ENCODE assay signal across 8 cellular contexts in the genomic region with DNA sequence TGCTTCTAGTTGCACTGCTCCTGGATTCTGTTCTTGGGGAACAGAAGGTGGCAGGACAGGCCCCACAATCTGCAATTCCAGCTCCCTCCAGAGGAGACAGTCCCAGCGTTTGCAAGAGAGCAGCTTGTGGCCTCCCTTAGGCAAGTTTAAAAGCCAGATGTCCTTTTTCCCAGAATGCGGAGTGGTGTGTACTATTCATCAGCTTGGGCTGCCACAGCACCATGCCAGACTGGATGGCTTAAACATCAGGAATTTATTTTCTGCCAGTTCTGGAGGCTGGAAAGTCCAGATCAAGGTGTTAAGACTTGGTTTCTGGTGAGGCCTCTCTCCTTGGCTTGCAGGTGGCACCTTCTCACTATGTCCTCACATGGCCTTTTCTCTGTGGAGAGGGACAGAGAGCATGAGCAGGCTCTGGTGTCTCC. TPM values are rescaled to one million over a fixed set of nuclear protein-coding genes. Genes with fewer than 3 reads are reported as not detected.
DNase-seq lines count a peak whose midpoint lies in the region; ATAC-seq, FAIRE-seq and TF ChIP-seq lines count a peak whose summit lies in the region.

No MANE protein-coding gene starts in this region.

- CTCF ChIA-PET in GM12878 (lab: Yijun Ruan, JAX), result no interaction called here

- SMC1A ChIA-PET in GM12878 (lab: Charles Lee; ENCODE audit: uncharacterized antibody, unreplicated experiment), result interaction anchor here (0.5 kb wide), 1 partner anchor 1146 kb away, joined by 5 read pairs; no protein-coding TSS in a partner anchor

- no peak for DNase-seq in T-helper 2 cell treated with Interferon-gamma antibody and Interleukin-4, amounts not matched to agents 5 μg/mL and 100 μg/mL, for 36 hours (ENCODE audit: low spot score)
- DNase-seq in T-helper 2 cell (no peak), MV-4-11 (lab: John Stamatoyannopoulos, UW) (peak; percentile 35), GM12878 (ENCODE audit: low read depth, low spot score) (no peak), substantia nigra (lab: John Stamatoyannopoulos, UW) (no peak)

- H3K4me3 Mint-ChIP-seq in T-helper 2 cell treated with Interferon-gamma antibody and Interleukin-4, amounts not matched to agents 5 μg/mL and 100 μg/mL, for 36 hours, result no peak overlapping the region

- peaks cover 53% of the 10 kb centered on the region for H3K4me1 Mint-ChIP-seq in T-helper 2 cell treated with Interferon-gamma antibody and Interleukin-4, amounts not matched to agents 5 μg/mL and 100 μg/mL, for 36 hours (ENCODE audit: low read depth)

- H2AFZ ChIP-seq in GM12878 (ENCODE audit: control insufficient read depth, low read depth, low read length), result no peak overlapping the region

- BruUV-seq in GM12878 (replicated peaks; lab: Mats Ljungman, UMichigan), result no TSS peak

- TF ChIP-seq POLR2A in GM12878 (IDR thresholded peaks at IDR 0.05; ENCODE audit: low read depth, low read length), result no peak

- no peaks in the 10 kb centered on the region for H3K9me3 Mint-ChIP-seq in T-helper 2 cell treated with Interferon-gamma antibody and Interleukin-4, amounts not matched to agents 5 μg/mL and 100 μg/mL, for 36 hours

- H3K27ac ChIP-seq in GM12878 (ENCODE audit: control insufficient read depth, insufficient read depth), result peak overlapping the region; percentile 21; the same call in 1 of the 2 replicates
- H3K27ac ChIP-seq in neutrophil, result no peak overlapping the region
- no peak overlapping the region for H3K27ac ChIP-seq in substantia nigra (ENCODE audit: low read depth, low read length, poor library complexity, severe bottlenecking)

- TF ChIP-seq EP300 in GM12878 (IDR thresholded peaks at IDR 0.05; ENCODE audit: borderline replicate concordance in 1 of 2, control insufficient read depth in 1 of 2, low read depth in 2 of 2, low read length in 2 of 2), result no peak

- no peaks in the 10 kb centered on the region for H3K9me3 ChIP-seq in GM12878 (replicated peaks; ENCODE audit: control insufficient read depth, insufficient read depth, low read length)
- H3K9me3 ChIP-seq in neutrophil, result no peaks in the 10 kb centered on the region

- peaks cover 9% of the 10 kb centered on the region for H3K79me2 ChIP-seq in GM12878 (ENCODE audit: control insufficient read depth, insufficient read depth, low read length)

- no peaks in the 10 kb centered on the region for H3K27me3 Mint-ChIP-seq in T-helper 2 cell treated with Interferon-gamma antibody and Interleukin-4, amounts not matched to agents 5 μg/mL and 100 μg/mL, for 36 hours (ENCODE audit: low read depth)

- WGBS in GM12878 (ENCODE audit: insufficient coverage, insufficient replicate concordance, low lambda C conversion rate, missing lambda C conversion rate), result 64% methylated on average over 2 of the region's 2 CpGs

- RAD21 ChIA-PET in GM12878 (lab: Charles Lee; ENCODE audit: unreplicated experiment), result no interaction called here

- peak overlapping the region; percentile 74 for H3K27ac Mint-ChIP-seq in T-helper 2 cell treated with Interferon-gamma antibody and Interleukin-4, amounts not matched to agents 5 μg/mL and 100 μg/mL, for 36 hours

- no peak overlapping the region for H3K9ac ChIP-seq in GM12878 (ENCODE audit: control insufficient read depth, insufficient read depth, low read length)

- ATAC-seq in GM12878 (no peak), GM21825 (IDR thresholded peaks at IDR 0.05; ENCODE audit: unreplicated experiment) (no peak), HG02623 (IDR thresholded peaks at IDR 0.05; ENCODE audit: unreplicated experiment) (no peak)

- H3K27me3 ChIP-seq in GM12878 (replicated peaks in 1 of 2; ENCODE audit: control insufficient read depth in 2 of 2, insufficient read depth in 2 of 2, low read length in 1 of 2) (no peaks in the 10 kb centered on the region), neutrophil (no peaks in the 10 kb centered on the region)

- no peaks in the 10 kb centered on the region for H4K20me1 ChIP-seq in GM12878 (ENCODE audit: control insufficient read depth, insufficient read depth)

- peaks cover 19% of the 10 kb centered on the region for H3K36me3 Mint-ChIP-seq in T-helper 2 cell treated with Interferon-gamma antibody and Interleukin-4, amounts not matched to agents 5 μg/mL and 100 μg/mL, for 36 hours (ENCODE audit: low read depth)

- peak in 2 of 3 experiments; percentile 28 to 31; a peak in 2 of 6 replicates for TF ChIP-seq CTCF in GM12878 (IDR thresholded peaks at IDR 0.05 in 2 of 3, conservative IDR thresholded peaks at IDR 0.05 in 1 of 3; ENCODE audit: control insufficient read depth in 2 of 3, extremely low read depth in 1 of 3, insufficient read depth in 1 of 3, low read depth in 3 of 3, low read length in 3 of 3)
- peak; percentile 30 for TF ChIP-seq CTCF in neutrophil (IDR thresholded peaks at IDR 0.05)

- H3K4me2 ChIP-seq in GM12878 (ENCODE audit: control insufficient read depth, insufficient read depth), result no peak overlapping the region

- peaks cover 41% of the 10 kb centered on the region for H3K4me1 ChIP-seq in GM12878 (ENCODE audit: control insufficient read depth, insufficient read depth, low read length)
- H3K4me1 ChIP-seq in neutrophil (ENCODE audit: control insufficient read depth in 1 of 2, insufficient read depth in 1 of 2, low read depth in 1 of 2, low read length in 1 of 2), result peaks cover 67% of the 10 kb centered on the region in 2 experiments

- no peak for TF ChIP-seq RAD21 in GM12878 (IDR thresholded peaks at IDR 0.05; ENCODE audit: insufficient read depth, low read depth, low read length)

- no peak for FAIRE-seq in GM12878 (lab: Jason Lieb, UNC)

- intact Hi-C loops in GM12878 (cut with micrococcal nuclease; ENCODE audit: unreplicated experiment), result loop anchor here (5.0 kb wide), 1 partner anchor 167 kb away; no protein-coding TSS in a partner anchor

- H3K36me3 ChIP-seq in GM12878 (ENCODE audit: control insufficient read depth in 2 of 2, insufficient read depth in 2 of 2, low read length in 1 of 2), result no peaks in the 10 kb centered on the region
- no peaks in the 10 kb centered on the region for H3K36me3 ChIP-seq in neutrophil

- no peak overlapping the region for H3K4me3 ChIP-seq in GM12878
- H3K4me3 ChIP-seq in neutrophil (ENCODE audit: low read depth in 1 of 2, low read length in 1 of 2), result no peak overlapping the region

- in situ Hi-C loops in GM12878 (cut with MboI), result no loop called here

- POLR2A ChIA-PET in GM12878 (lab: Charles Lee), result no interaction called here

RNA-seq across cellular contexts. Expression of a gene that starts 11.7 kb away (rescaled TPM):
- total RNA-seq in GM12878 (2013; cell fraction: nucleolus; rRNA removed), result 13.9 and 14.0 TPM in 2 replicates
- total RNA-seq in GM12878 (2014; rRNA removed) (5.2 and 5.9 TPM in 2 replicates), GM12878 (2014; rRNA removed; fragmentation: Illumina TruSeq; extraction: Trizol) (6.7 and 7.7 TPM in 2 replicates), GM12878 (2021) (9.9 and 11.7 TPM in 2 replicates)
- 9.0 TPM for polyA plus RNA-seq in GM12878 (2011; ENCODE audit: low read depth)
- polyA plus RNA-seq in GM12878 (2011; rRNA removed) (1.8 and 1.9 TPM in 2 replicates), GM12878 (2014; fragmentation: Illumina TruSeq; extraction: Trizol) (12.4 and 14.7 TPM in 2 replicates), GM12878 (2014; fragmentation: Nextera tagmentation; extraction: Ambion mirVana) (under 1 TPM; 0.39 to 0.51 TPM), GM12878 (2014; rRNA removed) (13.7 and 16.0 TPM in 2 replicates), GM12878 (2016; fragmentation: Nextera tagmentation; extraction: Ambion mirVana) (1 to 10 TPM; 2.2 to 3.4 TPM)
- polyA plus RNA-seq in GM12878 (2011; cell fraction: cytosol; rRNA removed), result 0.80 and 1.2 TPM in 2 replicates
- polyA plus RNA-seq in GM12878 (2011; cell fraction: nucleus; rRNA removed), result 8.6 and 9.9 TPM in 2 replicates
- 9.7 and 12.5 TPM in 2 replicates for polyA plus RNA-seq in GM12878 (2012)
- 2.8 and 5.1 TPM in 2 replicates for polyA minus RNA-seq in GM12878 (2011; rRNA and poly(A)+ RNA removed)
- 0.53 and 0.73 TPM in 2 replicates for polyA minus RNA-seq in GM12878 (2011; cell fraction: cytosol; rRNA and poly(A)+ RNA removed)
- polyA minus RNA-seq in GM12878 (2011; cell fraction: nucleus; rRNA and poly(A)+ RNA removed), result 6.3 and 6.9 TPM in 2 replicates

RNA-seq across cellular contexts. Expression of a gene that starts 47.3 kb away (rescaled TPM):
- not detected in 2 replicates for total RNA-seq in GM12878 (2013; cell fraction: nucleolus; rRNA removed)
- 0.17 TPM in 1 of 2 replicates, not detected in the other for total RNA-seq in GM12878 (2014; rRNA removed)
- total RNA-seq in GM12878 (2014; rRNA removed; fragmentation: Illumina TruSeq; extraction: Trizol), result not detected in 2 replicates
- not detected in 2 replicates for total RNA-seq in GM12878 (2021)
- polyA plus RNA-seq in GM12878 (2011; ENCODE audit: low read depth), result not detected
- 0.12 TPM in 2 replicates for polyA plus RNA-seq in GM12878 (2011; rRNA removed)
- polyA plus RNA-seq in GM12878 (2011; cell fraction: cytosol; rRNA removed), result 0.18 and 0.28 TPM in 2 replicates
- 0.31 and 0.48 TPM in 2 replicates for polyA plus RNA-seq in GM12878 (2011; cell fraction: nucleus; rRNA removed)
- 0.21 TPM in 1 of 2 replicates, not detected in the other for polyA plus RNA-seq in GM12878 (2012)
- not detected in 2 replicates for polyA plus RNA-seq in GM12878 (2014; fragmentation: Illumina TruSeq; extraction: Trizol)
- polyA plus RNA-seq in GM12878 (2014; fragmentation: Nextera tagmentation; extraction: Ambion mirVana), result not detected
- polyA plus RNA-seq in GM12878 (2014; rRNA removed), result not detected in 2 replicates
- not detected for polyA plus RNA-seq in GM12878 (2016; fragmentation: Nextera tagmentation; extraction: Ambion mirVana)
- polyA minus RNA-seq in GM12878 (2011; rRNA and poly(A)+ RNA removed), result 0.41 TPM in 1 of 2 replicates, not detected in the other
- not detected in 2 replicates for polyA minus RNA-seq in GM12878 (2011; cell fraction: cytosol; rRNA and poly(A)+ RNA removed)
- not detected in 2 replicates for polyA minus RNA-seq in GM12878 (2011; cell fraction: nucleus; rRNA and poly(A)+ RNA removed)

RNA-seq across cellular contexts. Expression of a gene that starts 51.2 kb away (rescaled TPM):
- total RNA-seq in GM12878 (2013; cell fraction: nucleolus; rRNA removed), result not detected in 2 replicates
- 0.11 TPM in 1 of 2 replicates, not detected in the other for total RNA-seq in GM12878 (2014; rRNA removed)
- not detected in 2 replicates for total RNA-seq in GM12878 (2014; rRNA removed; fragmentation: Illumina TruSeq; extraction: Trizol)
- total RNA-seq in GM12878 (2021), result 0.64 TPM in 1 of 2 replicates, not detected in the other
- polyA plus RNA-seq in GM12878 (2011; ENCODE audit: low read depth), result not detected
- polyA plus RNA-seq in GM12878 (2011; rRNA removed), result not detected in 2 replicates
- polyA plus RNA-seq in GM12878 (2011; cell fraction: cytosol; rRNA removed), result 0.12 TPM in 1 of 2 replicates, not detected in the other
- not detected in 2 replicates for polyA plus RNA-seq in GM12878 (2011; cell fraction: nucleus; rRNA removed)
- polyA plus RNA-seq in GM12878 (2012), result not detected in 2 replicates
- 0.09 TPM in 1 of 2 replicates, not detected in the other for polyA plus RNA-seq in GM12878 (2014; fragmentation: Illumina TruSeq; extraction: Trizol)
- under 1 TPM in 1 of 2 experiments, not detected in 1; 0.23 TPM for polyA plus RNA-seq in GM12878 (2014; fragmentation: Nextera tagmentation; extraction: Ambion mirVana)
- 0.13 TPM in 1 of 2 replicates, not detected in the other for polyA plus RNA-seq in GM12878 (2014; rRNA removed)
- under 1 TPM in 1 of 2 experiments, not detected in 1; 0.32 TPM for polyA plus RNA-seq in GM12878 (2016; fragmentation: Nextera tagmentation; extraction: Ambion mirVana)
- polyA minus RNA-seq in GM12878 (2011; rRNA and poly(A)+ RNA removed), result not detected in 2 replicates
- polyA minus RNA-seq in GM12878 (2011; cell fraction: cytosol; rRNA and poly(A)+ RNA removed), result not detected in 2 replicates
- polyA minus RNA-seq in GM12878 (2011; cell fraction: nucleus; rRNA and poly(A)+ RNA removed), result not detected in 2 replicates
